1 cellular context compared by ENCODE assay signal in genomic region chr21:46324390-46325072, GRCh38.
A peak's percentile ranks its signal among the peaks of the same experiment; 100 is the strongest.
TF ChIP-seq lines count a peak whose summit lies in the region.

No MANE protein-coding gene starts in this region.

TF ChIP-seq in HepG2, 621 proteins besides CTCF, POLR2A, EP300 and RAD21 (continued from another document and continues in another):
- TF ChIP-seq LRRFIP1 (CRISPR knock-in tag; conservative IDR thresholded peaks at IDR 0.05) = no peak
- 0 out of 2 replicates have a peak, but pooled peaks have one; percentile 8 for TF ChIP-seq ZNF350 (CRISPR knock-in tag; IDR thresholded peaks at IDR 0.05; ENCODE audit: borderline replicate concordance, low read depth)
- peak; percentile 17; the same call in 1 of the 2 replicates for TF ChIP-seq MED13 (CRISPR knock-in tag; IDR thresholded peaks at IDR 0.05)
- TF ChIP-seq ZNF580 (CRISPR knock-in tag; IDR thresholded peaks at IDR 0.05; ENCODE audit: borderline replicate concordance, low read depth) = no peak
- TF ChIP-seq TAF1 (CRISPR knock-in tag; IDR thresholded peaks at IDR 0.05) = peak; percentile 52; the same call in 1 of the 2 replicates
- TF ChIP-seq MEIS2 (CRISPR knock-in tag; IDR thresholded peaks at IDR 0.05) = 0 out of 2 replicates have a peak, but pooled peaks have one; percentile 27
- TF ChIP-seq, protein P1, sequence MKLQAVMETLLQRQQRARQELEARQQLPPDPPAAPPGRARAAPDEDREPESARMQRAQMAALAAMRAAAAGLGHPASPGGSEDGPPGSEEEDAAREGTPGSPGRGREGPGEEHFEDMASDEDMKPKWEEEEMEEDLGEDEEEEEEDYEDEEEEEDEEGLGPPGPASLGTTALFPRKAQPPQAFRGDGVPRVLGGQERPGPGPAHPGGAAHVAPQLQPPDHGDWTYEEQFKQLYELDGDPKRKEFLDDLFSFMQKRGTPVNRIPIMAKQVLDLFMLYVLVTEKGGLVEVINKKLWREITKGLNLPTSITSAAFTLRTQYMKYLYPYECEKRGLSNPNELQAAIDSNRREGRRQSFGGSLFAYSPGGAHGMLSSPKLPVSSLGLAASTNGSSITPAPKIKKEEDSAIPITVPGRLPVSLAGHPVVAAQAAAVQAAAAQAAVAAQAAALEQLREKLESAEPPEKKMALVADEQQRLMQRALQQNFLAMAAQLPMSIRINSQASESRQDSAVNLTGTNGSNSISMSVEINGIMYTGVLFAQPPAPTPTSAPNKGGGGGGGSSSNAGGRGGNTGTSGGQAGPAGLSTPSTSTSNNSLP (IDR thresholded peaks at IDR 0.05; ENCODE audit: low read depth, low read length) = no peak
- no peak for TF ChIP-seq ZNF335 (CRISPR knock-in tag; IDR thresholded peaks at IDR 0.05)
- TF ChIP-seq IRF2 (CRISPR knock-in tag; IDR thresholded peaks at IDR 0.05) = no peak
- no peak for TF ChIP-seq SMAD3 (CRISPR knock-in tag; IDR thresholded peaks at IDR 0.05)
- TF ChIP-seq ADNP (CRISPR knock-in tag; IDR thresholded peaks at IDR 0.05) = no peak
- TF ChIP-seq, protein P2, sequence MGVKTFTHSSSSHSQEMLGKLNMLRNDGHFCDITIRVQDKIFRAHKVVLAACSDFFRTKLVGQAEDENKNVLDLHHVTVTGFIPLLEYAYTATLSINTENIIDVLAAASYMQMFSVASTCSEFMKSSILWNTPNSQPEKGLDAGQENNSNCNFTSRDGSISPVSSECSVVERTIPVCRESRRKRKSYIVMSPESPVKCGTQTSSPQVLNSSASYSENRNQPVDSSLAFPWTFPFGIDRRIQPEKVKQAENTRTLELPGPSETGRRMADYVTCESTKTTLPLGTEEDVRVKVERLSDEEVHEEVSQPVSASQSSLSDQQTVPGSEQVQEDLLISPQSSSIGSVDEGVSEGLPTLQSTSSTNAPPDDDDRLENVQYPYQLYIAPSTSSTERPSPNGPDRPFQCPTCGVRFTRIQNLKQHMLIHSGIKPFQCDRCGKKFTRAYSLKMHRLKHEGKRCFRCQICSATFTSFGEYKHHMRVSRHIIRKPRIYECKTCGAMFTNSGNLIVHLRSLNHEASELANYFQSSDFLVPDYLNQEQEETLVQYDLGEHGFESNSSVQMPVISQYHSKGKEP (CRISPR knock-in tag; IDR thresholded peaks at IDR 0.05) = no peak
- TF ChIP-seq ZMAT3 (CRISPR knock-in tag; conservative IDR thresholded peaks at IDR 0.05) = no peak
- TF ChIP-seq NONO (IDR thresholded peaks at IDR 0.05) = no peak
- peak; percentile 3; the same call in 1 of the 2 replicates for TF ChIP-seq NONO (CRISPR knock-in tag; conservative IDR thresholded peaks at IDR 0.05)
- peak; percentile 42; the same call in 1 of the 2 replicates for TF ChIP-seq NCOA1 (CRISPR knock-in tag; IDR thresholded peaks at IDR 0.05)
- TF ChIP-seq, protein P3, sequence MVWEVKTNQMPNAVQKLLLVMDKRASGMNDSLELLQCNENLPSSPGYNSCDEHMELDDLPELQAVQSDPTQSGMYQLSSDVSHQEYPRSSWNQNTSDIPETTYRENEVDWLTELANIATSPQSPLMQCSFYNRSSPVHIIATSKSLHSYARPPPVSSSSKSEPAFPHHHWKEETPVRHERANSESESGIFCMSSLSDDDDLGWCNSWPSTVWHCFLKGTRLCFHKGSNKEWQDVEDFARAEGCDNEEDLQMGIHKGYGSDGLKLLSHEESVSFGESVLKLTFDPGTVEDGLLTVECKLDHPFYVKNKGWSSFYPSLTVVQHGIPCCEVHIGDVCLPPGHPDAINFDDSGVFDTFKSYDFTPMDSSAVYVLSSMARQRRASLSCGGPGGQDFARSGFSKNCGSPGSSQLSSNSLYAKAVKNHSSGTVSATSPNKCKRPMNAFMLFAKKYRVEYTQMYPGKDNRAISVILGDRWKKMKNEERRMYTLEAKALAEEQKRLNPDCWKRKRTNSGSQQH (CRISPR knock-in tag; IDR thresholded peaks at IDR 0.05; ENCODE audit: low read depth) = 0 out of 2 replicates have a peak, but pooled peaks have one; percentile 4
- 0 out of 2 replicates have a peak, but pooled peaks have one; percentile 76 for TF ChIP-seq ZFP82 (CRISPR knock-in tag; IDR thresholded peaks at IDR 0.05; ENCODE audit: borderline replicate concordance)
- TF ChIP-seq ZBTB42 (CRISPR knock-in tag; IDR thresholded peaks at IDR 0.05) = peak; percentile 58; the same call in 1 of the 2 replicates
- TF ChIP-seq ATM (IDR thresholded peaks at IDR 0.05; ENCODE audit: borderline replicate concordance) = no peak
- 0 out of 2 replicates have a peak, but pooled peaks have one; percentile 36 for TF ChIP-seq ZNF788 (CRISPR knock-in tag; IDR thresholded peaks at IDR 0.05; ENCODE audit: borderline replicate concordance)
- 0 out of 2 replicates have a peak, but pooled peaks have one; percentile 14 for TF ChIP-seq ZNF703 (CRISPR knock-in tag; IDR thresholded peaks at IDR 0.05; ENCODE audit: borderline replicate concordance)
- TF ChIP-seq ZNF256 (CRISPR knock-in tag; conservative IDR thresholded peaks at IDR 0.05) = no peak
- peak; percentile 59 for TF ChIP-seq SAP130 (CRISPR knock-in tag; IDR thresholded peaks at IDR 0.05; ENCODE audit: low read depth)
- TF ChIP-seq KLF15 (CRISPR knock-in tag; IDR thresholded peaks at IDR 0.05; ENCODE audit: borderline replicate concordance) = peak; percentile 10; the same call in 1 of the 2 replicates
- TF ChIP-seq, protein P4, sequence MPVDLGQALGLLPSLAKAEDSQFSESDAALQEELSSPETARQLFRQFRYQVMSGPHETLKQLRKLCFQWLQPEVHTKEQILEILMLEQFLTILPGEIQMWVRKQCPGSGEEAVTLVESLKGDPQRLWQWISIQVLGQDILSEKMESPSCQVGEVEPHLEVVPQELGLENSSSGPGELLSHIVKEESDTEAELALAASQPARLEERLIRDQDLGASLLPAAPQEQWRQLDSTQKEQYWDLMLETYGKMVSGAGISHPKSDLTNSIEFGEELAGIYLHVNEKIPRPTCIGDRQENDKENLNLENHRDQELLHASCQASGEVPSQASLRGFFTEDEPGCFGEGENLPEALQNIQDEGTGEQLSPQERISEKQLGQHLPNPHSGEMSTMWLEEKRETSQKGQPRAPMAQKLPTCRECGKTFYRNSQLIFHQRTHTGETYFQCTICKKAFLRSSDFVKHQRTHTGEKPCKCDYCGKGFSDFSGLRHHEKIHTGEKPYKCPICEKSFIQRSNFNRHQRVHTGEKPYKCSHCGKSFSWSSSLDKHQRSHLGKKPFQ (CRISPR knock-in tag; IDR thresholded peaks at IDR 0.05; ENCODE audit: insufficient replicate concordance) = peak; percentile 60
- TF ChIP-seq ZNF772 (CRISPR knock-in tag; IDR thresholded peaks at IDR 0.05) = peak; percentile 84; the same call in 1 of the 2 replicates
- TF ChIP-seq NFKBIZ (CRISPR knock-in tag; IDR thresholded peaks at IDR 0.05) = no peak
- TF ChIP-seq IRX3 (CRISPR knock-in tag; IDR thresholded peaks at IDR 0.05; ENCODE audit: borderline replicate concordance, low read depth) = no peak
- no peak for TF ChIP-seq SIX1 (CRISPR knock-in tag; IDR thresholded peaks at IDR 0.05; ENCODE audit: borderline replicate concordance)
- TF ChIP-seq YEATS4 (CRISPR knock-in tag; IDR thresholded peaks at IDR 0.05; ENCODE audit: borderline replicate concordance) = 0 out of 2 replicates have a peak, but pooled peaks have one; percentile 17
- TF ChIP-seq, protein P5, sequence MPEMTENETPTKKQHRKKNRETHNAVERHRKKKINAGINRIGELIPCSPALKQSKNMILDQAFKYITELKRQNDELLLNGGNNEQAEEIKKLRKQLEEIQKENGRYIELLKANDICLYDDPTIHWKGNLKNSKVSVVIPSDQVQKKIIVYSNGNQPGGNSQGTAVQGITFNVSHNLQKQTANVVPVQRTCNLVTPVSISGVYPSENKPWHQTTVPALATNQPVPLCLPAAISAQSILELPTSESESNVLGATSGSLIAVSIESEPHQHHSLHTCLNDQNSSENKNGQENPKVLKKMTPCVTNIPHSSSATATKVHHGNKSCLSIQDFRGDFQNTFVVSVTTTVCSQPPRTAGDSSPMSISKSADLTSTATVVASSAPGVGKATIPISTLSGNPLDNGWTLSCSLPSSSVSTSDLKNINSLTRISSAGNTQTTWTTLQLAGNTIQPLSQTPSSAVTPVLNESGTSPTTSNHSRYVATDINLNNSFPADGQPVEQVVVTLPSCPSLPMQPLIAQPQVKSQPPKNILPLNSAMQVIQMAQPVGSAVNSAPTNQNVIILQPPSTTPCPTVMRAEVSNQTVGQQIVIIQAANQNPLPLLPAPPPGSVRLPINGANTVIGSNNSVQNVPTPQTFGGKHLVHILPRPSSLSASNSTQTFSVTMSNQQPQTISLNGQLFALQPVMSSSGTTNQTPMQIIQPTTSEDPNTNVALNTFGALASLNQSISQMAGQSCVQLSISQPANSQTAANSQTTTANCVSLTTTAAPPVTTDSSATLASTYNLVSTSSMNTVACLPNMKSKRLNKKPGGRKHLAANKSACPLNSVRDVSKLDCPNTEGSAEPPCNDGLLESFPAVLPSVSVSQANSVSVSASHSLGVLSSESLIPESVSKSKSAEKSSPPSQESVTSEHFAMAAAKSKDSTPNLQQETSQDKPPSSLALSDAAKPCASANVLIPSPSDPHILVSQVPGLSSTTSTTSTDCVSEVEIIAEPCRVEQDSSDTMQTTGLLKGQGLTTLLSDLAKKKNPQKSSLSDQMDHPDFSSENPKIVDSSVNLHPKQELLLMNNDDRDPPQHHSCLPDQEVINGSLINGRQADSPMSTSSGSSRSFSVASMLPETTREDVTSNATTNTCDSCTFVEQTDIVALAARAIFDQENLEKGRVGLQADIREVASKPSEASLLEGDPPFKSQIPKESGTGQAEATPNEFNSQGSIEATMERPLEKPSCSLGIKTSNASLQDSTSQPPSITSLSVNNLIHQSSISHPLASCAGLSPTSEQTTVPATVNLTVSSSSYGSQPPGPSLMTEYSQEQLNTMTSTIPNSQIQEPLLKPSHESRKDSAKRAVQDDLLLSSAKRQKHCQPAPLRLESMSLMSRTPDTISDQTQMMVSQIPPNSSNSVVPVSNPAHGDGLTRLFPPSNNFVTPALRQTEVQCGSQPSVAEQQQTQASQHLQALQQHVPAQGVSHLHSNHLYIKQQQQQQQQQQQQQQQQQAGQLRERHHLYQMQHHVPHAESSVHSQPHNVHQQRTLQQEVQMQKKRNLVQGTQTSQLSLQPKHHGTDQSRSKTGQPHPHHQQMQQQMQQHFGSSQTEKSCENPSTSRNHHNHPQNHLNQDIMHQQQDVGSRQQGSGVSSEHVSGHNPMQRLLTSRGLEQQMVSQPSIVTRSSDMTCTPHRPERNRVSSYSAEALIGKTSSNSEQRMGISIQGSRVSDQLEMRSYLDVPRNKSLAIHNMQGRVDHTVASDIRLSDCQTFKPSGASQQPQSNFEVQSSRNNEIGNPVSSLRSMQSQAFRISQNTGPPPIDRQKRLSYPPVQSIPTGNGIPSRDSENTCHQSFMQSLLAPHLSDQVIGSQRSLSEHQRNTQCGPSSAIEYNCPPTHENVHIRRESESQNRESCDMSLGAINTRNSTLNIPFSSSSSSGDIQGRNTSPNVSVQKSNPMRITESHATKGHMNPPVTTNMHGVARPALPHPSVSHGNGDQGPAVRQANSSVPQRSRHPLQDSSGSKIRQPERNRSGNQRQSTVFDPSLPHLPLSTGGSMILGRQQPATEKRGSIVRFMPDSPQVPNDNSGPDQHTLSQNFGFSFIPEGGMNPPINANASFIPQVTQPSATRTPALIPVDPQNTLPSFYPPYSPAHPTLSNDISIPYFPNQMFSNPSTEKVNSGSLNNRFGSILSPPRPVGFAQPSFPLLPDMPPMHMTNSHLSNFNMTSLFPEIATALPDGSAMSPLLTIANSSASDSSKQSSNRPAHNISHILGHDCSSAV (CRISPR knock-in tag; IDR thresholded peaks at IDR 0.05; ENCODE audit: borderline replicate concordance) = no peak
- peak; percentile 11 for TF ChIP-seq ASH2L (IDR thresholded peaks at IDR 0.05; ENCODE audit: insufficient read length, low read depth, low read length)
- no peak for TF ChIP-seq ZNF160 (CRISPR knock-in tag; IDR thresholded peaks at IDR 0.05)
- no peak for TF ChIP-seq FOXO1 (CRISPR knock-in tag; IDR thresholded peaks at IDR 0.05)
- TF ChIP-seq, protein P6, sequence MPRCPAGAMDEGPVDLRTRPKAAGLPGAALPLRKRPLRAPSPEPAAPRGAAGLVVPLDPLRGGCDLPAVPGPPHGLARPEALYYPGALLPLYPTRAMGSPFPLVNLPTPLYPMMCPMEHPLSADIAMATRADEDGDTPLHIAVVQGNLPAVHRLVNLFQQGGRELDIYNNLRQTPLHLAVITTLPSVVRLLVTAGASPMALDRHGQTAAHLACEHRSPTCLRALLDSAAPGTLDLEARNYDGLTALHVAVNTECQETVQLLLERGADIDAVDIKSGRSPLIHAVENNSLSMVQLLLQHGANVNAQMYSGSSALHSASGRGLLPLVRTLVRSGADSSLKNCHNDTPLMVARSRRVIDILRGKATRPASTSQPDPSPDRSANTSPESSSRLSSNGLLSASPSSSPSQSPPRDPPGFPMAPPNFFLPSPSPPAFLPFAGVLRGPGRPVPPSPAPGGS (CRISPR knock-in tag; IDR thresholded peaks at IDR 0.05) = peak; percentile 43; the same call in 1 of the 2 replicates
- peak; percentile 94 for TF ChIP-seq DZIP1 (CRISPR knock-in tag; IDR thresholded peaks at IDR 0.05)
